1 cellular context compared by ENCODE assay signal in the genomic region with DNA sequence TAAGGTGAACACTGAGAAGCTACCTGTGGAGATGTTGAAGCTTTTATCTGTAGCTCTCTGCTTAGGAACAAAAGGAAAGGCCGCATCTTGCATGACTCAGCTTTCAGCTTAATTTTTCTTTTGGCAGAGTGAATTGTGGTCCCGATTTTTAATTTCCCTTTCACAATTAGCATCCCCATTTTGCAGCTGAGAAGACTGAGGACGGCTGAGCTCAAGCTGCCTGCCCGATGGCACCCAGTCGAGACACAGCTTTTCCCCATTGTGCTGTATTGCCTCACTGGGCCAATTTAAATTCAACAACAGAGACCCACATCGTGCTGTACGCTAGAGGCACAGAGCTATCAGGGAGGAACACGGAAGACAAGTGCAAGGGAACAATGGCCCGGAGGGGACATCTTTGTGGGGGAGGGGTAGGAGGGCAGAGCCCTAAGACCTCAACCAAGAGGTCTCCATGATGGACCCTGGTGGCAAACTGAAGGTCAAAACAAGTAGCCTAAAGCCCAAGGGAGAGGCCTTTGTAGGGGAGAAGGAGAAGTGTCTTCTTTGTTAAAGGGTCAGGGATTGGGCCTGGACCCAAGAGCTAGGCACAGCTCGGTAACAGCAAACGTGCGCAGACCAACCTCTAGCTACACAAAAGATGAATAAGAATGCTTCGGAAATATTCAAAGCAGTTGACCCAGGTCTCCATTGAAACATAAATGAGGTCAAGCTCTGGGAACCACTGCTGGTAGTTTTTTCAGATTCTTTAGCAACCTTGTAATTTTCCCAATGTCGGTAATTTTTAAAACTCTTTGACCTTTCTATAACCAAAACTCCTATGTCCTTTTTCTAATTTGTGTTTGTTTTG.
TF ChIP-seq lines count a peak whose summit lies in the region.

No MANE protein-coding gene starts in this region.

TF ChIP-seq in HepG2, 621 proteins besides CTCF, POLR2A, EP300 and RAD21:
- TF ChIP-seq ZSCAN20 (CRISPR knock-in tag; IDR thresholded peaks at IDR 0.05; ENCODE audit: borderline replicate concordance) (no peak), ZNF629 (CRISPR knock-in tag; conservative IDR thresholded peaks at IDR 0.05) (peak; percentile 76)
